1 cellular context compared by ENCODE assay signal in genomic region chr2:190319557-190320498, GRCh38.
TF ChIP-seq lines count a peak whose summit lies in the region.

Gene HIBCH, minus strand, starts transcription at chr2:190319826. Its CDS starts 76 bp downstream, at chr2:190319750.

TF ChIP-seq in HepG2, 621 proteins besides CTCF, POLR2A, EP300 and RAD21 (continued from another document and continues in another):
- TF ChIP-seq, protein P1, sequence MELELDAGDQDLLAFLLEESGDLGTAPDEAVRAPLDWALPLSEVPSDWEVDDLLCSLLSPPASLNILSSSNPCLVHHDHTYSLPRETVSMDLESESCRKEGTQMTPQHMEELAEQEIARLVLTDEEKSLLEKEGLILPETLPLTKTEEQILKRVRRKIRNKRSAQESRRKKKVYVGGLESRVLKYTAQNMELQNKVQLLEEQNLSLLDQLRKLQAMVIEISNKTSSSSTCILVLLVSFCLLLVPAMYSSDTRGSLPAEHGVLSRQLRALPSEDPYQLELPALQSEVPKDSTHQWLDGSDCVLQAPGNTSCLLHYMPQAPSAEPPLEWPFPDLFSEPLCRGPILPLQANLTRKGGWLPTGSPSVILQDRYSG (CRISPR knock-in tag; IDR thresholded peaks at IDR 0.05) = no peak
- TF ChIP-seq TCF7L2 (IDR thresholded peaks at IDR 0.05; ENCODE audit: low read depth, low read length) (no peak), ZNF12 (CRISPR knock-in tag; IDR thresholded peaks at IDR 0.05) (no peak), STAT5B (CRISPR knock-in tag; IDR thresholded peaks at IDR 0.05) (0 out of 2 replicates have a peak, but pooled peaks have one; percentile 73), PPARG (CRISPR knock-in tag; conservative IDR thresholded peaks at IDR 0.05) (peak; percentile 56), SRSF9 (IDR thresholded peaks at IDR 0.05; ENCODE audit: borderline replicate concordance, insufficient read depth, low read depth, low read length, poor library complexity, severe bottlenecking) (no peak), PITX1 (CRISPR knock-in tag; IDR thresholded peaks at IDR 0.05) (peak; percentile 91; the same call in 1 of the 2 replicates), ZBED4 (CRISPR knock-in tag; IDR thresholded peaks at IDR 0.05; ENCODE audit: borderline replicate concordance) (peak; percentile 87; the same call in 1 of the 2 replicates), HOXA3 (CRISPR knock-in tag; IDR thresholded peaks at IDR 0.05) (peak; percentile 95), PRMT3 (CRISPR knock-in tag; IDR thresholded peaks at IDR 0.05; ENCODE audit: borderline replicate concordance, low read depth) (no peak; the same call in 1 of the 2 replicates), HOXA9 (CRISPR knock-in tag; IDR thresholded peaks at IDR 0.05; ENCODE audit: borderline replicate concordance) (peak; percentile 39; the same call in 1 of the 2 replicates), GZF1 (CRISPR knock-in tag; IDR thresholded peaks at IDR 0.05) (peak; percentile 39; the same call in 1 of the 2 replicates), RARA (CRISPR knock-in tag; IDR thresholded peaks at IDR 0.05) (peak; percentile 60), TOE1 (CRISPR knock-in tag; IDR thresholded peaks at IDR 0.05) (peak; percentile 87), ATF2 (CRISPR knock-in tag; IDR thresholded peaks at IDR 0.05) (peak; percentile 84; the same call in 1 of the 2 replicates), TCF12 (IDR thresholded peaks at IDR 0.05) (no peak), TCF12 (CRISPR knock-in tag; IDR thresholded peaks at IDR 0.05) (no peak; the same call in 1 of the 2 replicates), AGO2 (optimal IDR thresholded peaks at IDR 0.05; ENCODE audit: low read depth, low read length) (peak; percentile 54), IRF2 (CRISPR knock-in tag; IDR thresholded peaks at IDR 0.05) (peak; percentile 99), CEBPG (CRISPR knock-in tag; IDR thresholded peaks at IDR 0.05) (peak; percentile 59), HNRNPH1 (optimal IDR thresholded peaks at IDR 0.05; ENCODE audit: low read depth, low read length) (peak; percentile 58), HOXA5 (CRISPR knock-in tag; IDR thresholded peaks at IDR 0.05) (peak; percentile 83), NKX3-1 (CRISPR knock-in tag; IDR thresholded peaks at IDR 0.05) (no peak), PHF20 (CRISPR knock-in tag; IDR thresholded peaks at IDR 0.05) (peak; percentile 94), ZNF382 (CRISPR knock-in tag; IDR thresholded peaks at IDR 0.05; ENCODE audit: borderline replicate concordance) (no peak), MIER3 (CRISPR knock-in tag; IDR thresholded peaks at IDR 0.05; ENCODE audit: borderline replicate concordance) (peak; percentile 98), ZNF30 (CRISPR knock-in tag; IDR thresholded peaks at IDR 0.05) (no peak), NR2F1 (CRISPR knock-in tag; IDR thresholded peaks at IDR 0.05) (peak in 1 of 2 experiments; percentile 44; a peak in 1 of 4 replicates), ZNF660 (CRISPR knock-in tag; IDR thresholded peaks at IDR 0.05; ENCODE audit: borderline replicate concordance, low read depth) (no peak), SNRNP70 (IDR thresholded peaks at IDR 0.05; ENCODE audit: low read depth, low read length) (no peak), MBNL3 (CRISPR knock-in tag; conservative IDR thresholded peaks at IDR 0.05) (no peak)
- TF ChIP-seq, protein P2, sequence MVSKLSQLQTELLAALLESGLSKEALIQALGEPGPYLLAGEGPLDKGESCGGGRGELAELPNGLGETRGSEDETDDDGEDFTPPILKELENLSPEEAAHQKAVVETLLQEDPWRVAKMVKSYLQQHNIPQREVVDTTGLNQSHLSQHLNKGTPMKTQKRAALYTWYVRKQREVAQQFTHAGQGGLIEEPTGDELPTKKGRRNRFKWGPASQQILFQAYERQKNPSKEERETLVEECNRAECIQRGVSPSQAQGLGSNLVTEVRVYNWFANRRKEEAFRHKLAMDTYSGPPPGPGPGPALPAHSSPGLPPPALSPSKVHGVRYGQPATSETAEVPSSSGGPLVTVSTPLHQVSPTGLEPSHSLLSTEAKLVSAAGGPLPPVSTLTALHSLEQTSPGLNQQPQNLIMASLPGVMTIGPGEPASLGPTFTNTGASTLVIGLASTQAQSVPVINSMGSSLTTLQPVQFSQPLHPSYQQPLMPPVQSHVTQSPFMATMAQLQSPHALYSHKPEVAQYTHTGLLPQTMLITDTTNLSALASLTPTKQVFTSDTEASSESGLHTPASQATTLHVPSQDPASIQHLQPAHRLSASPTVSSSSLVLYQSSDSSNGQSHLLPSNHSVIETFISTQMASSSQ (IDR thresholded peaks at IDR 0.05; ENCODE audit: low read depth) = no peak
- TF ChIP-seq, protein P2 (CRISPR knock-in tag; IDR thresholded peaks at IDR 0.05; ENCODE audit: borderline replicate concordance) = peak; percentile 85; the same call in 1 of the 2 replicates
- TF ChIP-seq, protein P3, sequence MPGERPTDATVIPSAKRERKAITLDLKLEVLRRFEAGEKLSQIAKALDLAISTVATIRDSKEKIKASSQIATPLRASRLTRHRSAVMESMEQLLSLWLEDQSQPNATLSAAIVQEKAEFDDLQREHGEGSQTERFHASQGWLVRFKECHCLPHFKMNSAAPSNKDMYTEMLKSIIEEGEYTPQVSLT (CRISPR knock-in tag; IDR thresholded peaks at IDR 0.05; ENCODE audit: borderline replicate concordance, low read depth) = no peak
- TF ChIP-seq, protein P4, sequence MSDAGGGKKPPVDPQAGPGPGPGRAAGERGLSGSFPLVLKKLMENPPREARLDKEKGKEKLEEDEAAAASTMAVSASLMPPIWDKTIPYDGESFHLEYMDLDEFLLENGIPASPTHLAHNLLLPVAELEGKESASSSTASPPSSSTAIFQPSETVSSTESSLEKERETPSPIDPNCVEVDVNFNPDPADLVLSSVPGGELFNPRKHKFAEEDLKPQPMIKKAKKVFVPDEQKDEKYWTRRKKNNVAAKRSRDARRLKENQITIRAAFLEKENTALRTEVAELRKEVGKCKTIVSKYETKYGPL (CRISPR knock-in tag; IDR thresholded peaks at IDR 0.05) = no peak
- TF ChIP-seq, protein P5, sequence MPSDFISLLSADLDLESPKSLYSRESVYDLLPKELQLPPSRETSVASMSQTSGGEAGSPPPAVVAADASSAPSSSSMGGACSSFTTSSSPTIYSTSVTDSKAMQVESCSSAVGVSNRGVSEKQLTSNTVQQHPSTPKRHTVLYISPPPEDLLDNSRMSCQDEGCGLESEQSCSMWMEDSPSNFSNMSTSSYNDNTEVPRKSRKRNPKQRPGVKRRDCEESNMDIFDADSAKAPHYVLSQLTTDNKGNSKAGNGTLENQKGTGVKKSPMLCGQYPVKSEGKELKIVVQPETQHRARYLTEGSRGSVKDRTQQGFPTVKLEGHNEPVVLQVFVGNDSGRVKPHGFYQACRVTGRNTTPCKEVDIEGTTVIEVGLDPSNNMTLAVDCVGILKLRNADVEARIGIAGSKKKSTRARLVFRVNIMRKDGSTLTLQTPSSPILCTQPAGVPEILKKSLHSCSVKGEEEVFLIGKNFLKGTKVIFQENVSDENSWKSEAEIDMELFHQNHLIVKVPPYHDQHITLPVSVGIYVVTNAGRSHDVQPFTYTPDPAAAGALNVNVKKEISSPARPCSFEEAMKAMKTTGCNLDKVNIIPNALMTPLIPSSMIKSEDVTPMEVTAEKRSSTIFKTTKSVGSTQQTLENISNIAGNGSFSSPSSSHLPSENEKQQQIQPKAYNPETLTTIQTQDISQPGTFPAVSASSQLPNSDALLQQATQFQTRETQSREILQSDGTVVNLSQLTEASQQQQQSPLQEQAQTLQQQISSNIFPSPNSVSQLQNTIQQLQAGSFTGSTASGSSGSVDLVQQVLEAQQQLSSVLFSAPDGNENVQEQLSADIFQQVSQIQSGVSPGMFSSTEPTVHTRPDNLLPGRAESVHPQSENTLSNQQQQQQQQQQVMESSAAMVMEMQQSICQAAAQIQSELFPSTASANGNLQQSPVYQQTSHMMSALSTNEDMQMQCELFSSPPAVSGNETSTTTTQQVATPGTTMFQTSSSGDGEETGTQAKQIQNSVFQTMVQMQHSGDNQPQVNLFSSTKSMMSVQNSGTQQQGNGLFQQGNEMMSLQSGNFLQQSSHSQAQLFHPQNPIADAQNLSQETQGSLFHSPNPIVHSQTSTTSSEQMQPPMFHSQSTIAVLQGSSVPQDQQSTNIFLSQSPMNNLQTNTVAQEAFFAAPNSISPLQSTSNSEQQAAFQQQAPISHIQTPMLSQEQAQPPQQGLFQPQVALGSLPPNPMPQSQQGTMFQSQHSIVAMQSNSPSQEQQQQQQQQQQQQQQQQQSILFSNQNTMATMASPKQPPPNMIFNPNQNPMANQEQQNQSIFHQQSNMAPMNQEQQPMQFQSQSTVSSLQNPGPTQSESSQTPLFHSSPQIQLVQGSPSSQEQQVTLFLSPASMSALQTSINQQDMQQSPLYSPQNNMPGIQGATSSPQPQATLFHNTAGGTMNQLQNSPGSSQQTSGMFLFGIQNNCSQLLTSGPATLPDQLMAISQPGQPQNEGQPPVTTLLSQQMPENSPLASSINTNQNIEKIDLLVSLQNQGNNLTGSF (CRISPR knock-in tag; IDR thresholded peaks at IDR 0.05) = no peak
- TF ChIP-seq, protein P6, sequence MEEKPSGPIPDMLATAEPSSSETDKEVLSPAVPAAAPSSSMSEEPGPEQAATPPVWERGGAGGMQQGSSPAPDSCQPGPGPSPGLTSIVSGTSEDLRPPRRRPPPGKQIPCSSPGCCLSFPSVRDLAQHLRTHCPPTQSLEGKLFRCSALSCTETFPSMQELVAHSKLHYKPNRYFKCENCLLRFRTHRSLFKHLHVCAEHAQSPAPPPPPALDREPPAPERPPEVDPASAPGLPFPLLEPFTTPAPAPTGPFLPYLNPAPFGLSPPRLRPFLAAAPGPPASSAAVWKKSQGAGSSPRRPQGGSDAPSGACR (CRISPR knock-in tag; IDR thresholded peaks at IDR 0.05) = peak; percentile 97; the same call in 1 of the 2 replicates
- TF ChIP-seq, protein P7, sequence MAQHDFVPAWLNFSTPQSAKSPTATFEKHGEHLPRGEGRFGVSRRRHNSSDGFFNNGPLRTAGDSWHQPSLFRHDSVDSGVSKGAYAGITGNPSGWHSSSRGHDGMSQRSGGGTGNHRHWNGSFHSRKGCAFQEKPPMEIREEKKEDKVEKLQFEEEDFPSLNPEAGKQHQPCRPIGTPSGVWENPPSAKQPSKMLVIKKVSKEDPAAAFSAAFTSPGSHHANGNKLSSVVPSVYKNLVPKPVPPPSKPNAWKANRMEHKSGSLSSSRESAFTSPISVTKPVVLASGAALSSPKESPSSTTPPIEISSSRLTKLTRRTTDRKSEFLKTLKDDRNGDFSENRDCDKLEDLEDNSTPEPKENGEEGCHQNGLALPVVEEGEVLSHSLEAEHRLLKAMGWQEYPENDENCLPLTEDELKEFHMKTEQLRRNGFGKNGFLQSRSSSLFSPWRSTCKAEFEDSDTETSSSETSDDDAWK (CRISPR knock-in tag; IDR thresholded peaks at IDR 0.05) = no peak
- TF ChIP-seq, protein P8, sequence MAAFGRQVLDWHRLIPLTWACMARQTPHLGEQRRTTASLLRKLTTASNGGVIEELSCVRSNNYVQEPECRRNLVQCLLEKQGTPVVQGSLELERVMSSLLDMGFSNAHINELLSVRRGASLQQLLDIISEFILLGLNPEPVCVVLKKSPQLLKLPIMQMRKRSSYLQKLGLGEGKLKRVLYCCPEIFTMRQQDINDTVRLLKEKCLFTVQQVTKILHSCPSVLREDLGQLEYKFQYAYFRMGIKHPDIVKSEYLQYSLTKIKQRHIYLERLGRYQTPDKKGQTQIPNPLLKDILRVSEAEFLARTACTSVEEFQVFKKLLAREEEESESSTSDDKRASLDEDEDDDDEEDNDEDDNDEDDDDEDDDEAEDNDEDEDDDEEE (CRISPR knock-in tag; IDR thresholded peaks at IDR 0.05) = peak; percentile 95
